In the genomic region with DNA sequence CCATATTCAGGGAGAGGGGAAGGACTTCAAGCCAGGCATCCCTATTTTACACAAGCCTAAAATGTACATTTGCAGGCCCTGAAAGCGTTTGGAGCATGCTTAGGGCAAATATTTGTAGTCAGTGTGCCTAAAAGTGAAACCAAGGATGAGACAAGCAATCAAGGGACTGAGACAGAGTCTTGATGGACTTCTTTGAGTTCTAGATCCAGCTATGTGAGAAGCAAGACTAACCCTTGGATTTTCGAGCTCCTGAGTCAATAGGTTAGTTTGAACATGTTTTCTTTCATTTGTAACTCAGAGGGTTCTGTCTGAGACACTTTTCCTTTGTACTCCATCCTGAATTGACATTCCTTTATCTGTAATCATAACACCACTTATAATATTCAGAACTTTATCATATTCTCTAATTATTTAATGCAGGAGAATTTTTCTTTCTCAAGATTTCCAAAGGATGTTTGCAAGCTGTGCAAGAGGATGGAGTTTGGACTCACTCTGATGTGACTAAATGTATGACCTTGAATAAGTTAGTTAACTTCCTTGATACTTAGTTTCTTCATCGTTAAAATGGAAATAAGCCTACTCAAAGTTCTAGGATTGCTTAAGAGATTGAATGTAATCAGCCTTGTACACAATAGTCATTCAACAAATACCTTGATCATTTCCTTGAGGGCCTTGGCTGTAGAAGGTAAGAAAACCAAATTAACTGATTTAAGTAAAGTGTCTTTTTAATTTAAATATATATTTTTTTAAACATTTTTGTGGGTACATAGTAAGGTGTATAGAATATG, we compare ENCODE assay signal across 17 cellular contexts.
"Had no signal": no experiment of that assay in that cellular context is flagged by ENCODE, and none has a peak within 500 bp of the region (broad histone marks: within the 10 kb centered on the region; RNA-seq: fewer than 3 reads in every experiment).

No MANE protein-coding gene starts in this region.

- H3K9me3 ChIP-seq: ascending aorta, sigmoid colon, upper lobe of right lung had no signal

- H3K27ac ChIP-seq: ascending aorta, sigmoid colon, upper lobe of right lung, VCaP had no signal

- H3K9me3 Mint-ChIP-seq: activated CD8-positive, alpha-beta T cell treated with anti-CD3 and anti-CD28 coated beads for 36 hours; activated naive CD8-positive, alpha-beta T cell treated with anti-CD3 and anti-CD28 coated beads, Interleukin-2, amount 50 U/mL, for 24 hours; activated T-helper 1 cell treated with anti-CD3 and anti-CD28 coated beads, Interleukin-12 subunit alpha, Interleukin-12 subunit beta, Interleukin-2, Interleukin-4 antibody, amounts not matched to agents 30 ng/mL and 10 ng/mL and 1 ng/mL, durations not matched to agents 14 hours and 24 hours and 36 hours; memory B cell; T-cell had no signal

- H3K4me3 Mint-ChIP-seq: activated CD8-positive, alpha-beta T cell treated with anti-CD3 and anti-CD28 coated beads for 36 hours; activated naive CD8-positive, alpha-beta T cell treated with anti-CD3 and anti-CD28 coated beads, Interleukin-2, amount 50 U/mL, for 24 hours; activated T-helper 1 cell treated with anti-CD3 and anti-CD28 coated beads, Interleukin-12 subunit alpha, Interleukin-12 subunit beta, Interleukin-2, Interleukin-4 antibody, amounts not matched to agents 30 ng/mL and 10 ng/mL and 1 ng/mL, durations not matched to agents 14 hours and 24 hours and 36 hours; memory B cell; T-cell had no signal

- ATAC-seq: activated CD8-positive, alpha-beta T cell treated with anti-CD3 and anti-CD28 coated beads for 36 hours; activated naive CD8-positive, alpha-beta T cell treated with anti-CD3 and anti-CD28 coated beads, Interleukin-2, amount 50 U/mL, for 24 hours; left lobe of liver; stimulated activated naive CD8-positive, alpha-beta T cell treated with anti-CD3 and anti-CD28 coated beads, Interleukin-15, Interleukin-2, amounts not matched to agents 100 U/mL and 50 U/mL, for 24 hours; T-cell; upper lobe of right lung had no signal

- H3K27ac Mint-ChIP-seq: activated CD8-positive, alpha-beta T cell treated with anti-CD3 and anti-CD28 coated beads for 36 hours; activated naive CD8-positive, alpha-beta T cell treated with anti-CD3 and anti-CD28 coated beads, Interleukin-2, amount 50 U/mL, for 24 hours; activated T-helper 1 cell treated with anti-CD3 and anti-CD28 coated beads, Interleukin-12 subunit alpha, Interleukin-12 subunit beta, Interleukin-2, Interleukin-4 antibody, amounts not matched to agents 30 ng/mL and 10 ng/mL and 1 ng/mL, durations not matched to agents 14 hours and 24 hours and 36 hours; memory B cell; T-cell had no signal

- H3K4me1 Mint-ChIP-seq: activated naive CD8-positive, alpha-beta T cell treated with anti-CD3 and anti-CD28 coated beads, Interleukin-2, amount 50 U/mL, for 24 hours; memory B cell; T-cell had no signal

- DNase-seq: activated CD4-positive, alpha-beta T cell treated with anti-CD3 and anti-CD28 coated beads for 4 hours; activated CD8-positive, alpha-beta memory T cell treated with anti-CD3 and anti-CD28 coated beads, Interleukin-2, amount 50 U/mL, for 4 hours; activated CD8-positive, alpha-beta T cell treated with anti-CD3 and anti-CD28 coated beads for 36 hours; activated naive CD4-positive, alpha-beta T cell; activated naive CD8-positive, alpha-beta T cell treated with anti-CD3 and anti-CD28 coated beads, Interleukin-2, amount 50 U/mL, for 24 hours; sigmoid colon; stimulated activated CD4-positive, alpha-beta T cell treated with anti-CD3 and anti-CD28 coated beads, Interleukin-2, amount 100 ng/mL, for 48 hours; stimulated activated CD8-positive, alpha-beta memory T cell treated with anti-CD3 and anti-CD28 coated beads, Interleukin-4, amount 100 ng/mL, for 48 hours; stimulated activated naive CD8-positive, alpha-beta T cell treated with anti-CD3 and anti-CD28 coated beads, Interleukin-15, Interleukin-2, amounts not matched to agents 100 U/mL and 50 U/mL, for 24 hours; T-cell; T1000; upper lobe of right lung had no signal

- H3K36me3 ChIP-seq: ascending aorta, sigmoid colon, upper lobe of right lung had no signal

- H3K27me3 Mint-ChIP-seq: activated CD8-positive, alpha-beta T cell treated with anti-CD3 and anti-CD28 coated beads for 36 hours; activated naive CD8-positive, alpha-beta T cell treated with anti-CD3 and anti-CD28 coated beads, Interleukin-2, amount 50 U/mL, for 24 hours; memory B cell; T-cell had no signal

- H3K36me3 Mint-ChIP-seq: memory B cell, T-cell had no signal

- H3K27me3 ChIP-seq: ascending aorta, sigmoid colon, upper lobe of right lung had no signal

- H3K4me3 ChIP-seq: ascending aorta, sigmoid colon, upper lobe of right lung had no signal

- H3K4me1 ChIP-seq: sigmoid colon had no signal
